ENCODE assay signal across 13 cellular contexts in genomic region chr17:78408476-78409020, GRCh38. TPM values are rescaled to one million over a fixed set of nuclear protein-coding genes. Genes with fewer than 3 reads are reported as not detected.
DNase-seq lines count a peak whose midpoint lies in the region; ATAC-seq, FAIRE-seq and TF ChIP-seq lines count a peak whose summit lies in the region.
"Had no signal": no experiment of that assay in that cellular context is flagged by ENCODE, and none has a peak within 500 bp of the region (broad histone marks: within the 10 kb centered on the region; RNA-seq: fewer than 3 reads in every experiment).

No MANE protein-coding gene starts in this region.

- H3K27me3 ChIP-seq in PC-3 (ENCODE audit: low read length) (no peaks in the 10 kb centered on the region), pancreas (no peaks in the 10 kb centered on the region), testis (no peaks in the 10 kb centered on the region)
- H3K27me3 ChIP-seq: right atrium auricular region, thyroid gland had no signal

- 76 to 79% methylated on average over 21 of the region's 21 CpGs for WGBS in pancreas, 2 donors
- 88 to 92% methylated on average over 19 to 21 of the region's 21 CpGs for WGBS in testis, 2 donors

- no TSS peak for BruUV-seq in PC-3 (replicated peaks; lab: Mats Ljungman, UMichigan)

- peaks cover 15% of the 10 kb centered on the region for H3K4me1 ChIP-seq in PC-3 (ENCODE audit: insufficient read depth, low read length)
- H3K4me1 ChIP-seq in pancreas: peaks cover 12 to 16% (median 13%) of the 10 kb centered on the region in 3 donors
- no peaks in the 10 kb centered on the region for H3K4me1 ChIP-seq in testis

- peaks cover 77% of the 10 kb centered on the region for H3K79me2 ChIP-seq in PC-3 (ENCODE audit: low read length)

- H3K27ac ChIP-seq in PC-3 (ENCODE audit: low read length) (no peak overlapping the region), epithelial cell of prostate (peak overlapping the region; percentile 9), pancreas (peak overlapping the region in 3 of 4 donors; percentile 11 to 24 (median 22)), testis (no peak overlapping the region)
- H3K27ac ChIP-seq: right atrium auricular region had no signal

- H4K20me1 ChIP-seq in PC-3 (ENCODE audit: low read length): peaks cover 35% of the 10 kb centered on the region

- ATAC-seq in PC-3 (peak; percentile 11; the same call in 1 of the 2 replicates), pancreas (peak; percentile 1 to 10 (median 6)), GM19328 (IDR thresholded peaks at IDR 0.05; ENCODE audit: unreplicated experiment) (no peak)

- TF ChIP-seq POLR2A in testis (IDR thresholded peaks at IDR 0.05): no peak

- no peaks in the 10 kb centered on the region for H3K9me2 ChIP-seq in PC-3 (replicated peaks; ENCODE audit: low read length)

- POLR2A ChIA-PET in PC-3 (lab: Charles Lee; ENCODE audit: unreplicated experiment): no interaction called here

- H3K9ac ChIP-seq in PC-3 (ENCODE audit: low read length): no peak overlapping the region

- FAIRE-seq in pancreas (lab: Jason Lieb, UNC): no peak

- H3F3A ChIP-seq in PC-3 (ENCODE audit: low read length, unreplicated experiment): no peaks in the 10 kb centered on the region

- intact Hi-C loops in PC-3 (cut with micrococcal nuclease) (no loop called here), pancreas (cut with DNase I) (no loop called here), testis (cut with DNase I; ENCODE audit: low total_unique reads) (no loop called here)

- CTCF ChIA-PET in PC-3 (lab: Charles Lee): no interaction called here

- TF ChIP-seq CTCF in PC-3 (conservative IDR thresholded peaks at IDR 0.05; ENCODE audit: low read depth, low read length) (no peak), pancreas (IDR thresholded peaks at IDR 0.05) (no peak), testis (IDR thresholded peaks at IDR 0.05) (no peak)

- H3K36me3 ChIP-seq in PC-3 (ENCODE audit: low read depth, low read length) (peaks cover 41% of the 10 kb centered on the region), pancreas (peaks cover 0 to 8% (median 4%) of the 10 kb centered on the region in 3 donors), testis (ENCODE audit: low read depth, missing control alignments) (no peaks in the 10 kb centered on the region)

- DNase-seq in NCI-H748 (lab: John Stamatoyannopoulos, UW; ENCODE audit: unreplicated experiment) (peak; percentile 37), NCI-H748 treated with DMSO at 0.1 percent for 48 hours (lab: John Stamatoyannopoulos, UW) (no peak), PC-3 (no peak), epithelial cell of prostate (ENCODE audit: low read depth, low spot score) (no peak), pancreas (no peak), NCI-H1092 treated with DMSO at 0.1 percent for 48 hours (lab: John Stamatoyannopoulos, UW) (no peak), testis (no peak)
- DNase-seq: hippocampal formation, KBM-7, T-helper 2 cell, thyroid gland had no signal

- H3K9me3 ChIP-seq in PC-3 (ENCODE audit: low read length) (no peaks in the 10 kb centered on the region), pancreas (no peaks in the 10 kb centered on the region), testis (no peaks in the 10 kb centered on the region)
- H3K9me3 ChIP-seq: right atrium auricular region, thyroid gland had no signal

- no peak overlapping the region for H2AFZ ChIP-seq in PC-3 (ENCODE audit: low read length)

- no peak overlapping the region for H3K4me3 ChIP-seq in PC-3 (ENCODE audit: low read length)
- H3K4me3 ChIP-seq in pancreas: no peak overlapping the region
- no peak overlapping the region for H3K4me3 ChIP-seq in testis
- H3K4me3 ChIP-seq: right atrium auricular region, thyroid gland had no signal

- H3K4me2 ChIP-seq in PC-3 (ENCODE audit: low read length): 0 out of 2 replicates have a peak overlapping the region, but pooled peaks have one; percentile 1

RNA-seq across cellular contexts. Expression of gene PGS1, which starts 30.1 kb away (rescaled TPM):
- total RNA-seq in PC-3 (2014; rRNA removed) (40.6 and 47.0 TPM in 2 replicates), pancreas (10 to 100 TPM; 11.2 to 21.9 (median 13.4) TPM), testis (10 to 100 TPM; 50.4 to 58.4 TPM)
- polyA plus RNA-seq in pancreas (10 to 100 TPM; 17.2 to 22.7 TPM), testis (ENCODE audit: insufficient read depth, low read depth, low replicate concordance) (34.9 TPM)

RNA-seq across cellular contexts. Expression of gene SOCS3, which starts 48.7 kb away (rescaled TPM):
- total RNA-seq in PC-3 (2014; rRNA removed) (103 and 125 TPM in 2 replicates), pancreas (10 to 100 TPM in 4 of 6 donors, 1 to 10 TPM in 2; 5.7 to 32.6 (median 18.0) TPM), testis (10 to 100 TPM in 1 of 2 donors, 1 to 10 TPM in 1; 2.2 to 17.8 TPM)
- polyA plus RNA-seq in pancreas (10 to 100 TPM; 28.5 to 53.3 TPM), testis (ENCODE audit: insufficient read depth, low read depth, low replicate concordance) (9.6 TPM)

Comparison
In these comparisons a context has a peak if more than half of its experiments do, and no peak if none do; other contexts are left out.
1. H3K27ac ChIP-seq: peak in epithelial cell of prostate (single experiment) and pancreas (3 of 4); none in PC-3 (single experiment) and testis (0 of 2).